In the genomic region with DNA sequence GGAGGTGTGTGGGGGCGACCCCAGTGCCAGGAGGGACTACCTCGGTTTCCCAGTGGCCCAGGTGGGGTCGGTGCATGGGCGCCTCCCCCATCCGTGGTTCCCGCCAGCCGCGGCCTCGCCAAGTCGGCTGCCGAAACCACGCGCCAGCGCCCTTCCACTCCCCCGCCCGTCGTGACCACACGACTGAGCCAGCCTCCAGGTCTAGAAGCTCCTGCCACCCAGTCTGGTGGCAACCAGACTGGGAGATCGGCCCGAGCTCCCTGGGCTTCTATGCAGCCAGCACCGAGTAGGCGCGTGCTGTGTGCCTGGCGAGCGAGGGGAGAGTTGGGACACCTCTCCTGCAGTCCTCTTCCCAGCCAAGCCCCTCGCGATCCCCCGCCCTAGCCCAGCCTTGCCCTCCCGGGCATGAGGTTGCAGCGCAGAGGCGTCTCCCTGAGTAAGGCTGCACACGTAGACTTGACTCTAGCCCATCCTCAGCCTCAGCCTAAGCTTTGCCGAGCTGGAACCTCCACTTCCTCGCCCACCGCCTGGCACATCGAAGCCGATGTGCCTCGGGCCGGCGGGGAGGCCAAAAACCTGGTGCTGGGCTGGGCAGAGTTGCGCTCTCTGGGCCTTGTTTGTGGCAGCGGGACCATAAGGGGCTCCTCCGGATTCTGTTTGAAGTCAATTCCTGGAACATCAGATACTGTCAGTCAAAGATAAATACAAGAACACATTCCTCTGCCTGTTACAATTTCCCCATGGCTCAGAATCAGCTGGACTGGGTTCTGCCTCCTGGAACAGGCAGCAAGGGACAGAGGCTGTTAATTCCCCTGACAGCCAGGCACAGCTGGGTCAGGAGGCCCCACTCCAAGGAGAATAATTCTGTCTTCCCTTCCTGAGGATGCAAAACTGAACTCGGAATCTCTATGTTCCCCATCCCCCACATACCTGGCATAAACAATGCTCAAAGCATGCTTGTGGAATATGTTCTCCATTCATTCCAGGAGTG, we compare ENCODE assay signal across 1 cellular context.
TF ChIP-seq lines count a peak whose summit lies in the region.

No MANE protein-coding gene starts in this region.

TF ChIP-seq in WTC11, 78 proteins besides CTCF, POLR2A, EP300 and RAD21 (continued from another document):
- TF ChIP-seq STAT6 (CRISPR knock-in tag; conservative IDR thresholded peaks at IDR 0.05; ENCODE audit: low read depth) = no peak
- no peak for TF ChIP-seq TEAD4 (CRISPR knock-in tag; IDR thresholded peaks at IDR 0.05)
- TF ChIP-seq, protein P1, sequence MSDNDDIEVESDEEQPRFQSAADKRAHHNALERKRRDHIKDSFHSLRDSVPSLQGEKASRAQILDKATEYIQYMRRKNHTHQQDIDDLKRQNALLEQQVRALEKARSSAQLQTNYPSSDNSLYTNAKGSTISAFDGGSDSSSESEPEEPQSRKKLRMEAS (CRISPR knock-in tag; IDR thresholded peaks at IDR 0.05) = peak; percentile 77
- no peak for TF ChIP-seq SMAD3 (CRISPR knock-in tag; IDR thresholded peaks at IDR 0.05; ENCODE audit: borderline replicate concordance)
- no peak for TF ChIP-seq ZMAT4 (CRISPR knock-in tag; IDR thresholded peaks at IDR 0.05)
- no peak for TF ChIP-seq JUN (CRISPR knock-in tag; IDR thresholded peaks at IDR 0.05)
- peak; percentile 91 for TF ChIP-seq PRDM15 (CRISPR knock-in tag; IDR thresholded peaks at IDR 0.05)
- no peak for TF ChIP-seq PREB (CRISPR knock-in tag; IDR thresholded peaks at IDR 0.05; ENCODE audit: borderline replicate concordance)
- no peak for TF ChIP-seq RORB (CRISPR knock-in tag; IDR thresholded peaks at IDR 0.05)
- TF ChIP-seq, protein P2, sequence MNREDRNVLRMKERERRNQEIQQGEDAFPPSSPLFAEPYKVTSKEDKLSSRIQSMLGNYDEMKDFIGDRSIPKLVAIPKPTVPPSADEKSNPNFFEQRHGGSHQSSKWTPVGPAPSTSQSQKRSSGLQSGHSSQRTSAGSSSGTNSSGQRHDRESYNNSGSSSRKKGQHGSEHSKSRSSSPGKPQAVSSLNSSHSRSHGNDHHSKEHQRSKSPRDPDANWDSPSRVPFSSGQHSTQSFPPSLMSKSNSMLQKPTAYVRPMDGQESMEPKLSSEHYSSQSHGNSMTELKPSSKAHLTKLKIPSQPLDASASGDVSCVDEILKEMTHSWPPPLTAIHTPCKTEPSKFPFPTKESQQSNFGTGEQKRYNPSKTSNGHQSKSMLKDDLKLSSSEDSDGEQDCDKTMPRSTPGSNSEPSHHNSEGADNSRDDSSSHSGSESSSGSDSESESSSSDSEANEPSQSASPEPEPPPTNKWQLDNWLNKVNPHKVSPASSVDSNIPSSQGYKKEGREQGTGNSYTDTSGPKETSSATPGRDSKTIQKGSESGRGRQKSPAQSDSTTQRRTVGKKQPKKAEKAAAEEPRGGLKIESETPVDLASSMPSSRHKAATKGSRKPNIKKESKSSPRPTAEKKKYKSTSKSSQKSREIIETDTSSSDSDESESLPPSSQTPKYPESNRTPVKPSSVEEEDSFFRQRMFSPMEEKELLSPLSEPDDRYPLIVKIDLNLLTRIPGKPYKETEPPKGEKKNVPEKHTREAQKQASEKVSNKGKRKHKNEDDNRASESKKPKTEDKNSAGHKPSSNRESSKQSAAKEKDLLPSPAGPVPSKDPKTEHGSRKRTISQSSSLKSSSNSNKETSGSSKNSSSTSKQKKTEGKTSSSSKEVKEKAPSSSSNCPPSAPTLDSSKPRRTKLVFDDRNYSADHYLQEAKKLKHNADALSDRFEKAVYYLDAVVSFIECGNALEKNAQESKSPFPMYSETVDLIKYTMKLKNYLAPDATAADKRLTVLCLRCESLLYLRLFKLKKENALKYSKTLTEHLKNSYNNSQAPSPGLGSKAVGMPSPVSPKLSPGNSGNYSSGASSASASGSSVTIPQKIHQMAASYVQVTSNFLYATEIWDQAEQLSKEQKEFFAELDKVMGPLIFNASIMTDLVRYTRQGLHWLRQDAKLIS (CRISPR knock-in tag; IDR thresholded peaks at IDR 0.05; ENCODE audit: borderline replicate concordance) = no peak
- no peak for TF ChIP-seq ERG (CRISPR knock-in tag; IDR thresholded peaks at IDR 0.05)
